In the genomic region with DNA sequence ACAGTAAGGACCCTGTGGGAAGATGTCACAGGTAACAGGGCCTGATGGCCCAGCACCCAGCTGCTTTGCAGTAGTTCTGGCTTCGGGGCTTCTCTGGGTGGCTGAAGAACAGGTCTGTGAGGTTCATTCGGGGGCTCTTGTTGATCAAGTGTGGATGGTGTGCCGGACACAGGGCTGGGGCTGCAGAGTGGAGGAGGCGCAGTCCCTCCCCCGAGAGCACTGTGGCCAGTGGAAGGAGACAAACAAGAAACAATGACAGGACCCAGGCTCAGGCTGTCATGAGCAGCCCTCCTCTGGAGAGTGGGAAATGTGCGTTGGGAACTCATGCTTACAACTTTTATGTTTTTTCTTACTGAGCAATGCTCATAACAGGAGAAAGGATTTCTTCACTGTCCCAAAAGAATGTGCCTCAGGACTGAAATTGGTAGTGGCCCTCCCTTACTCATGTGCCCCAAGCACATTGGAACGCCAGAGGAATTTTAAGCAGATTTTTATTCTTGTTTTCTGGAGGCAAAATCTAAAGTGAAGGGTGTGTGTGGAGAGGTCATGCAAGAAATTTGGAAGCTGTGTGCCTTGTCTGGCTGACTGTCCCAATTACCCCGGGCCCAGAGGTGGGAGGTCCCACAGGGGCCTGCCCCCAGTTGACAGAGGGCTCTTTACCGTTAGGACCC, we compare ENCODE assay signal across 11 cellular contexts.
DNase-seq lines count a peak whose midpoint lies in the region; TF ChIP-seq lines count a peak whose summit lies in the region.
"Had no signal": no experiment of that assay in that cellular context is flagged by ENCODE, and none has a peak within 500 bp of the region (broad histone marks: within the 10 kb centered on the region; RNA-seq: fewer than 3 reads in every experiment).

No MANE protein-coding gene starts in this region.

- intact Hi-C loops in testis (cut with DNase I; ENCODE audit: low total_unique reads), result loop anchor here (10.0 kb wide), 1 partner anchor 232 kb away; a partner anchor contains a TSS

- DNase-seq in SK-N-MC (ENCODE audit: low read depth, low spot score), result no peak
- DNase-seq in fibroblast of lung (ENCODE audit: low read depth in 2 of 2), result no peak
- no peak for DNase-seq in type B pancreatic cell (ENCODE audit: extremely low spot score, unreplicated experiment)
- DNase-seq in NCI-H1694 (lab: John Stamatoyannopoulos, UW), result no peak
- no peak for DNase-seq in activated naive CD4-positive, alpha-beta T cell (lab: John Stamatoyannopoulos, UW)
- DNase-seq in testis, result no peak
- DNase-seq: activated CD4-positive, alpha-beta T cell treated with anti-CD3 and anti-CD28 coated beads for 4 hours; GOT3; NCI-H1105; stimulated activated naive B cell treated with anti-CD40 and anti-IgM and Interleukin-4, amounts not matched to agents 10 μg/mL and 1 μg/mL and 100 μg/mL, for 72 hours had no signal

- peak overlapping the region; percentile 78 for H3K27ac Mint-ChIP-seq in type B pancreatic cell
- H3K27ac Mint-ChIP-seq: stimulated activated naive B cell treated with anti-CD40 and anti-IgM and Interleukin-4, amounts not matched to agents 10 μg/mL and 1 μg/mL and 100 μg/mL, for 72 hours had no signal

- no peaks in the 10 kb centered on the region for H3K79me2 ChIP-seq in fibroblast of lung (ENCODE audit: control insufficient read depth, insufficient read depth, low read length)

- H3K4me3 ChIP-seq in SK-N-MC (no peak overlapping the region), fibroblast of lung (replicated peaks in 1 of 4; ENCODE audit: control extremely low read depth in 1 of 4, insufficient read depth in 1 of 4, low read depth in 3 of 4, low read length in 4 of 4) (no peak overlapping the region), muscle layer of duodenum (ENCODE audit: low read depth in 1 of 2, low read length in 2 of 2) (no peak overlapping the region), testis (no peak overlapping the region)

- no peaks in the 10 kb centered on the region for H4K20me1 ChIP-seq in fibroblast of lung (ENCODE audit: control insufficient read depth, extremely low read depth, insufficient read depth, low read length)

- peak overlapping the region; percentile 99 for H3K27ac ChIP-seq in SK-N-MC
- H3K27ac ChIP-seq in fibroblast of lung (ENCODE audit: insufficient read depth, low read length), result peak overlapping the region; percentile 10
- H3K27ac ChIP-seq in muscle layer of duodenum (ENCODE audit: low read length), result peak overlapping the region; percentile 59
- H3K27ac ChIP-seq in testis, result no peak overlapping the region

- no peak overlapping the region for H2AFZ ChIP-seq in fibroblast of lung (ENCODE audit: low read length)

- H3K27me3 ChIP-seq in fibroblast of lung (ENCODE audit: control insufficient read depth, insufficient read depth, low read length) (no peaks in the 10 kb centered on the region), muscle layer of duodenum (ENCODE audit: low read depth, low read length) (no peaks in the 10 kb centered on the region), testis (no peaks in the 10 kb centered on the region)

- H3K27me3 Mint-ChIP-seq in type B pancreatic cell, result peaks cover 13% of the 10 kb centered on the region

- H3K9me3 ChIP-seq in SK-N-MC (ENCODE audit: low read depth, low read length), result no peaks in the 10 kb centered on the region; the same call in 1 of the 2 replicates
- H3K9me3 ChIP-seq in fibroblast of lung (ENCODE audit: control insufficient read depth, insufficient read depth, low read depth, low read length), result no peaks in the 10 kb centered on the region
- H3K9me3 ChIP-seq in muscle layer of duodenum (ENCODE audit: control insufficient read depth in 1 of 2, low read length in 2 of 2), result no peaks in the 10 kb centered on the region
- no peaks in the 10 kb centered on the region for H3K9me3 ChIP-seq in testis

- H3K9ac ChIP-seq in SK-N-MC (ENCODE audit: insufficient read length) (no peak overlapping the region), fibroblast of lung (ENCODE audit: insufficient read depth, low read length) (peak overlapping the region; percentile 5)

- H3K4me1 Mint-ChIP-seq in type B pancreatic cell (ENCODE audit: unreplicated experiment), result peaks cover 58% of the 10 kb centered on the region

- H3K4me1 ChIP-seq in fibroblast of lung (ENCODE audit: control insufficient read depth, extremely low read depth, insufficient read depth, low read length), result peaks cover 48% of the 10 kb centered on the region
- peaks cover 16 to 47% of the 10 kb centered on the region in 2 donors for H3K4me1 ChIP-seq in muscle layer of duodenum (ENCODE audit: control insufficient read depth in 1 of 2, insufficient read depth in 2 of 2, low read length in 2 of 2)
- no peaks in the 10 kb centered on the region for H3K4me1 ChIP-seq in testis

- TF ChIP-seq POLR2A in testis (IDR thresholded peaks at IDR 0.05), result no peak

- H3K9me3 Mint-ChIP-seq in type B pancreatic cell, result peaks cover 8% of the 10 kb centered on the region

- TF ChIP-seq CTCF in fibroblast of lung (conservative IDR thresholded peaks at IDR 0.05 in 1 of 2, IDR thresholded peaks at IDR 0.05 in 1 of 2; ENCODE audit: low read depth in 1 of 2, low read length in 2 of 2) (no peak), type B pancreatic cell (conservative IDR thresholded peaks at IDR 0.05) (no peak), testis (IDR thresholded peaks at IDR 0.05) (no peak)

- peak overlapping the region; percentile 12 for H3K4me3 Mint-ChIP-seq in type B pancreatic cell
- H3K4me3 Mint-ChIP-seq: stimulated activated naive B cell treated with anti-CD40 and anti-IgM and Interleukin-4, amounts not matched to agents 10 μg/mL and 1 μg/mL and 100 μg/mL, for 72 hours had no signal

- 69 to 78% methylated on average over 9 of the region's 9 CpGs for WGBS in testis, 2 donors

- H3K36me3 ChIP-seq in SK-N-MC (ENCODE audit: insufficient read depth, low read length) (no peaks in the 10 kb centered on the region), fibroblast of lung (ENCODE audit: control insufficient read depth, insufficient read depth, low read length) (no peaks in the 10 kb centered on the region), muscle layer of duodenum (ENCODE audit: control insufficient read depth in 1 of 2, insufficient read depth in 2 of 2, low read length in 2 of 2) (no peaks in the 10 kb centered on the region), testis (ENCODE audit: low read depth, missing control alignments) (no peaks in the 10 kb centered on the region)

- H3K36me3 Mint-ChIP-seq in type B pancreatic cell, result peaks cover 8% of the 10 kb centered on the region
- H3K36me3 Mint-ChIP-seq: stimulated activated naive B cell treated with anti-CD40 and anti-IgM and Interleukin-4, amounts not matched to agents 10 μg/mL and 1 μg/mL and 100 μg/mL, for 72 hours had no signal

- H3K4me2 ChIP-seq in fibroblast of lung (ENCODE audit: extremely low read depth, insufficient read depth, low read length), result peak overlapping the region; percentile 11

Comparison
In these comparisons a context has a peak if more than half of its experiments do, and no peak if none do; other contexts are left out.
1. H3K27ac ChIP-seq: peak in SK-N-MC (single experiment), fibroblast of lung (single experiment) and muscle layer of duodenum (single experiment); none in testis (0 of 2).